ENCODE assay signal across 9 cellular contexts in the genomic region with DNA sequence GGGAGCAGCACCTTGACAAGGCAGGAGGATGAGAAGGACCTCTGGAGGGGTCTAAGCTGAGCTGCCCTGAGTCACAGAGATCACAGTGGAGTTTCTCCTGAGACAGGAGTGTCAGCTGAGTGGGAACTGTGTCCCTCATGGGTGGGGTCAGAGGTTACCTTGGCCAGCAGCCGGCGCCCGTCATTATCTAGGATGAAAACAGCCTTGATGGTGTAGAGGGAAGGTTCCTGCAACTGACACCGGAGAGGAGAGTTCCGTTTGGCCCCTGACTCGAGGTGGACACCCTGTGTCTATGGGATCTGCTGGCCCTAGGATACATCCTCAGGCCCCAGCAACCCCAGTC. TPM values are rescaled to one million over a fixed set of nuclear protein-coding genes. Genes with fewer than 3 reads are reported as not detected.
DNase-seq lines count a peak whose midpoint lies in the region; ATAC-seq and TF ChIP-seq lines count a peak whose summit lies in the region.
"Had no signal": no experiment of that assay in that cellular context is flagged by ENCODE, and none has a peak within 500 bp of the region (broad histone marks: within the 10 kb centered on the region; RNA-seq: fewer than 3 reads in every experiment).

No MANE protein-coding gene starts in this region.

- intact Hi-C loops in colonic mucosa (cut with DNase I), result no loop called here

- TF ChIP-seq CTCF in colonic mucosa (IDR thresholded peaks at IDR 0.05), result no peak

- H3K27me3 ChIP-seq in colonic mucosa, result no peaks in the 10 kb centered on the region

- peak overlapping the region; percentile 71 for H3K4me3 ChIP-seq in colonic mucosa

- H3K36me3 Mint-ChIP-seq in stimulated activated naive CD8-positive, alpha-beta T cell treated with anti-CD3 and anti-CD28 coated beads, Interleukin-15, Interleukin-2, amounts not matched to agents 100 ng/mL and 50 ng/mL, for 24 hours (ENCODE audit: low read depth), result no peaks in the 10 kb centered on the region
- H3K36me3 Mint-ChIP-seq in naive B cell, result no peaks in the 10 kb centered on the region

- no peak for ATAC-seq in stimulated activated naive CD8-positive, alpha-beta T cell treated with anti-CD3 and anti-CD28 coated beads, Interleukin-15, Interleukin-2, amounts not matched to agents 100 U/mL and 50 U/mL, for 24 hours
- ATAC-seq in naive B cell (ENCODE audit: low read depth in 2 of 2) (no peak), left lobe of liver (no peak), GM19351 (IDR thresholded peaks at IDR 0.05; ENCODE audit: unreplicated experiment) (no peak)

- H3K4me1 Mint-ChIP-seq in stimulated activated naive CD8-positive, alpha-beta T cell treated with anti-CD3 and anti-CD28 coated beads, Interleukin-15, Interleukin-2, amounts not matched to agents 100 ng/mL and 50 ng/mL, for 24 hours (ENCODE audit: low read depth), result peaks cover 10% of the 10 kb centered on the region
- H3K4me1 Mint-ChIP-seq in naive B cell, result peaks cover 13 to 15% (median 13%) of the 10 kb centered on the region in 3 donors

- no peaks in the 10 kb centered on the region for H3K36me3 ChIP-seq in colonic mucosa

- no peaks in the 10 kb centered on the region for H3K9me3 Mint-ChIP-seq in stimulated activated naive CD8-positive, alpha-beta T cell treated with anti-CD3 and anti-CD28 coated beads, Interleukin-15, Interleukin-2, amounts not matched to agents 100 ng/mL and 50 ng/mL, for 24 hours
- no peaks in the 10 kb centered on the region for H3K9me3 Mint-ChIP-seq in naive B cell

- H3K9ac ChIP-seq in colonic mucosa (ENCODE audit: low read depth in 2 of 2, low read length in 2 of 2), result peak overlapping the region in 1 of 2 donors; percentile 69

- no peaks in the 10 kb centered on the region for H3K9me3 ChIP-seq in colonic mucosa

- no peak overlapping the region for H3K27ac Mint-ChIP-seq in stimulated activated naive CD8-positive, alpha-beta T cell treated with anti-CD3 and anti-CD28 coated beads, Interleukin-15, Interleukin-2, amounts not matched to agents 100 ng/mL and 50 ng/mL, for 24 hours
- H3K27ac Mint-ChIP-seq in naive B cell, result peak overlapping the region in 2 of 6 donors; percentile 71 to 85

- DNase-seq in stimulated activated naive CD8-positive, alpha-beta T cell treated with anti-CD3 and anti-CD28 coated beads, Interleukin-15, Interleukin-2, amounts not matched to agents 100 U/mL and 50 U/mL, for 24 hours, result no peak
- DNase-seq in colonic mucosa (no peak), naive B cell (no peak), SHP77 treated with DMSO at 0.1 percent for 48 hours (lab: John Stamatoyannopoulos, UW) (no peak), left lobe of liver (ENCODE audit: low spot score) (no peak), iPS-NIHi7 (ENCODE audit: extremely low spot score) (no peak)
- DNase-seq: foreskin melanocyte had no signal

- H3K27me3 Mint-ChIP-seq in stimulated activated naive CD8-positive, alpha-beta T cell treated with anti-CD3 and anti-CD28 coated beads, Interleukin-15, Interleukin-2, amounts not matched to agents 100 ng/mL and 50 ng/mL, for 24 hours, result peaks cover 33% of the 10 kb centered on the region
- H3K27me3 Mint-ChIP-seq in naive B cell, result peaks cover 21 to 35% (median 35%) of the 10 kb centered on the region in 3 donors

- no peak overlapping the region for H3K27ac ChIP-seq in colonic mucosa

- H3K4me3 Mint-ChIP-seq in stimulated activated naive CD8-positive, alpha-beta T cell treated with anti-CD3 and anti-CD28 coated beads, Interleukin-15, Interleukin-2, amounts not matched to agents 100 ng/mL and 50 ng/mL, for 24 hours, result peak overlapping the region; percentile 81
- peak overlapping the region; percentile 83 to 95 (median 89) for H3K4me3 Mint-ChIP-seq in naive B cell

- peaks cover 5% of the 10 kb centered on the region for H3K4me1 ChIP-seq in colonic mucosa

RNA-seq across cellular contexts. Expression of gene COPZ2, which starts 0.9 kb away (rescaled TPM):
- 1 to 10 TPM; 4.3 to 9.9 TPM for total RNA-seq in colonic mucosa
- 1 to 10 TPM in 4 of 6 donors, under 1 TPM in 1, not detected in 1; 0.81 to 2.5 (median 1.6) TPM for polyA plus RNA-seq in naive B cell (ENCODE audit: low read depth in 6 of 6)
- 23.1 TPM for total RNA-seq in left lobe of liver

RNA-seq across cellular contexts. Expression of gene NFE2L1, which starts 11.5 kb away (rescaled TPM):
- total RNA-seq in colonic mucosa (100 to 1,000 TPM; 158 to 264 TPM), left lobe of liver (150 TPM)
- polyA plus RNA-seq in naive B cell (ENCODE audit: low read depth in 6 of 6), result 10 to 100 TPM in 1 of 6 donors, 1 to 10 TPM in 5; 1.3 to 10.5 (median 6.7) TPM
